10 cellular contexts compared by ENCODE assay signal in genomic region chr2:84882775-84883550, GRCh38. TPM values are rescaled to one million over a fixed set of nuclear protein-coding genes. Genes with fewer than 3 reads are reported as not detected.
DNase-seq lines count a peak whose midpoint lies in the region; ATAC-seq, FAIRE-seq and TF ChIP-seq lines count a peak whose summit lies in the region.
"Had no signal": no experiment of that assay in that cellular context is flagged by ENCODE, and none has a peak within 500 bp of the region (broad histone marks: within the 10 kb centered on the region; RNA-seq: fewer than 3 reads in every experiment).

No MANE protein-coding gene starts in this region.

- H3K27me3 Mint-ChIP-seq in CD4-positive, alpha-beta T cell = no peaks in the 10 kb centered on the region
- no peaks in the 10 kb centered on the region for H3K27me3 Mint-ChIP-seq in activated T-helper 17 cell treated with anti-CD3 and anti-CD28 coated beads, Interleukin-2, amount 50 U/mL, for 72 hours
- peaks cover 77% of the 10 kb centered on the region for H3K27me3 Mint-ChIP-seq in mesothelial cell of epicardium (ENCODE audit: low read depth)

- H3K4me1 Mint-ChIP-seq in CD4-positive, alpha-beta T cell (ENCODE audit: low read depth) = peaks cover 55% of the 10 kb centered on the region
- peaks cover 27% of the 10 kb centered on the region for H3K4me1 Mint-ChIP-seq in activated T-helper 17 cell treated with anti-CD3 and anti-CD28 coated beads, Interleukin-2, amount 50 U/mL, for 72 hours
- peaks cover 22% of the 10 kb centered on the region for H3K4me1 Mint-ChIP-seq in mesothelial cell of epicardium

- peak overlapping the region; percentile 98 for H3K4me3 Mint-ChIP-seq in CD4-positive, alpha-beta T cell
- peak overlapping the region; percentile 89 for H3K4me3 Mint-ChIP-seq in activated T-helper 17 cell treated with anti-CD3 and anti-CD28 coated beads, Interleukin-2, amount 50 U/mL, for 72 hours
- peak overlapping the region; percentile 65 for H3K4me3 Mint-ChIP-seq in mesothelial cell of epicardium

- no peaks in the 10 kb centered on the region for H3K27me3 ChIP-seq in CD4-positive, alpha-beta T cell (ENCODE audit: control insufficient read depth, insufficient read depth, low read length)

- TF ChIP-seq CTCF in CD4-positive, alpha-beta T cell (IDR thresholded peaks at IDR 0.05) = no peak
- TF ChIP-seq CTCF in mesothelial cell of epicardium (IDR thresholded peaks at IDR 0.05; ENCODE audit: unreplicated experiment) (no peak), D721Med (IDR thresholded peaks at IDR 0.05; ENCODE audit: insufficient read depth, missing control alignments) (no peak)

- H3K9me3 ChIP-seq in CD4-positive, alpha-beta T cell (ENCODE audit: control insufficient read depth, low read length) = no peaks in the 10 kb centered on the region
- H3K9me3 ChIP-seq: body of pancreas, psoas muscle had no signal

- no peak overlapping the region for H3K27ac ChIP-seq in CD4-positive, alpha-beta T cell (ENCODE audit: low read depth, low read length)
- H3K27ac ChIP-seq: body of pancreas, psoas muscle had no signal

- FAIRE-seq in H54 (lab: Jason Lieb, UNC) (peak; percentile 23), D721Med (lab: Jason Lieb, UNC) (no peak)

- POLR2A ChIA-PET in CD4-positive, alpha-beta T cell (lab: Charles Lee) = interaction anchor here (0.6 to 8.2 kb wide), 23 partner anchors 9 to 444 kb away, joined by 3 to 215 read pairs (median 7); partner anchors contain the start of genes KCMF1 and TMSB10

- intact Hi-C loops in CD4-positive, alpha-beta T cell (cut with DNase I, micrococcal nuclease) = loop anchor here (1.0 kb wide), 4 partner anchors 22 to 388 kb away; partner anchors contain the start of gene TMSB10 (in 1 of the 2)

- no peak for ATAC-seq in CD4-positive, alpha-beta T cell (ENCODE audit: poor library complexity)
- ATAC-seq in activated T-helper 17 cell treated with anti-CD3 and anti-CD28 coated beads, Interleukin-2, amount 50 U/mL, for 72 hours (replicated peaks) = no peak

- CTCF ChIA-PET in CD4-positive, alpha-beta T cell (lab: Charles Lee) = interaction anchor here (0.6 to 5.8 kb wide), 31 partner anchors 8 to 394 kb away, joined by 3 to 56 read pairs (median 4); partner anchors contain the start of gene TMSB10

- no peak for TF ChIP-seq POLR2A in H54 (IDR thresholded peaks at IDR 0.05; ENCODE audit: low read depth, low read length)

- peak overlapping the region; percentile 92 for H3K27ac Mint-ChIP-seq in CD4-positive, alpha-beta T cell
- peak overlapping the region; percentile 86 for H3K27ac Mint-ChIP-seq in activated T-helper 17 cell treated with anti-CD3 and anti-CD28 coated beads, Interleukin-2, amount 50 U/mL, for 72 hours
- H3K27ac Mint-ChIP-seq in mesothelial cell of epicardium = no peak overlapping the region

- peaks cover 35% of the 10 kb centered on the region for H3K36me3 Mint-ChIP-seq in CD4-positive, alpha-beta T cell (ENCODE audit: low read depth)
- H3K36me3 Mint-ChIP-seq in activated T-helper 17 cell treated with anti-CD3 and anti-CD28 coated beads, Interleukin-2, amount 50 U/mL, for 72 hours (ENCODE audit: low read depth) = peaks cover 7% of the 10 kb centered on the region
- H3K36me3 Mint-ChIP-seq in mesothelial cell of epicardium = no peaks in the 10 kb centered on the region

- no peaks in the 10 kb centered on the region for H3K9me3 Mint-ChIP-seq in CD4-positive, alpha-beta T cell
- H3K9me3 Mint-ChIP-seq in activated T-helper 17 cell treated with anti-CD3 and anti-CD28 coated beads, Interleukin-2, amount 50 U/mL, for 72 hours = no peaks in the 10 kb centered on the region
- no peaks in the 10 kb centered on the region for H3K9me3 Mint-ChIP-seq in mesothelial cell of epicardium

- no peak for DNase-seq in CD4-positive, alpha-beta T cell
- DNase-seq in H54 (ENCODE audit: insufficient read length, low spot score) (no peak), mesothelial cell of epicardium (ENCODE audit: low spot score in 2 of 2, unreplicated experiment in 2 of 2) (no peak), D721Med (ENCODE audit: insufficient read length, low spot score) (no peak), NCI-H2081 (lab: John Stamatoyannopoulos, UW) (no peak), DMS 273 treated with DMSO at 0.1 percent for 48 hours (lab: John Stamatoyannopoulos, UW) (no peak), NCI-H1694 treated with DMSO at 0.1 percent for 48 hours (lab: John Stamatoyannopoulos, UW) (no peak)

RNA-seq across cellular contexts. Expression of gene TRABD2A, which starts 2.1 kb away (rescaled TPM):
- 100 to 1,000 TPM; 166 to 170 TPM for total RNA-seq in CD4-positive, alpha-beta T cell
- total RNA-seq in activated T-helper 17 cell treated with anti-CD3 and anti-CD28 coated beads, Interleukin-2, amount 50 U/mL, for 72 hours = 10 to 100 TPM; 28.6 to 32.3 TPM
- 0.45 to 0.55 TPM (median 0.45 TPM) in 3 replicates for total RNA-seq in mesothelial cell of epicardium

RNA-seq across cellular contexts. Expression of gene TMSB10, which starts 22.5 kb away (rescaled TPM):
- 1,000 to 10,000 TPM; 1,969 to 2,001 TPM for total RNA-seq in CD4-positive, alpha-beta T cell
- total RNA-seq in activated T-helper 17 cell treated with anti-CD3 and anti-CD28 coated beads, Interleukin-2, amount 50 U/mL, for 72 hours = 1,000 to 10,000 TPM; 2,616 to 3,068 TPM
- 1,288 to 1,313 TPM (median 1,289 TPM) in 3 replicates for total RNA-seq in mesothelial cell of epicardium

Comparison
In these comparisons a context has a peak if more than half of its experiments do, and no peak if none do; other contexts are left out.
1. RNA of gene TRABD2A, which starts 2.1 kb away (total RNA-seq): 166 to 170 TPM in CD4-positive, alpha-beta T cell and 28.6 to 32.3 TPM in activated T-helper 17 cell treated with anti-CD3 and anti-CD28 coated beads, Interleukin-2, amount 50 U/mL, for 72 hours; 0.45 to 0.55 TPM in mesothelial cell of epicardium; every median in the first group is over 10 times any median in the second.
2. Peak in every context shown above with its lines, with median percentiles within 50 percentile points of each other: H3K4me3 Mint-ChIP-seq.